17 cellular contexts compared by ENCODE assay signal in genomic region chr1:217881131-217881543, GRCh38.
"Had no signal": no experiment of that assay in that cellular context is flagged by ENCODE, and none has a peak within 500 bp of the region (broad histone marks: within the 10 kb centered on the region; RNA-seq: fewer than 3 reads in every experiment).

No MANE protein-coding gene starts in this region.

- H3K27ac ChIP-seq: heart left ventricle, left ventricle myocardium inferior, prostate gland, thoracic aorta had no signal

- H3K4me3 ChIP-seq: heart left ventricle, left ventricle myocardium inferior, prostate gland, thoracic aorta had no signal

- H3K9me3 ChIP-seq: heart left ventricle, left ventricle myocardium inferior, prostate gland, thoracic aorta had no signal

- ATAC-seq: activated naive CD8-positive, alpha-beta T cell treated with anti-CD3 and anti-CD28 coated beads, Interleukin-2, amount 50 U/mL, for 24 hours; heart left ventricle; sciatic nerve; stimulated activated naive CD8-positive, alpha-beta T cell treated with anti-CD3 and anti-CD28 coated beads, Interleukin-15, amount 100 ng/mL, for 72 hours had no signal

- FAIRE-seq: frontal cortex, urothelium cell line had no signal

- DNase-seq: activated B cell treated with CpG ODN at 0.5 μM for 24 hours; activated CD4-positive, alpha-beta T cell treated with anti-CD3 and anti-CD28 coated beads, Interleukin-2, amount 10 ng/mL, durations not matched to agents 24 days and 14 days; activated naive CD4-positive, alpha-beta T cell treated with Interleukin-2 at 50 U/mL for 16 hours; activated naive CD8-positive, alpha-beta T cell treated with anti-CD3 and anti-CD28 coated beads, Interleukin-2, amount 50 U/mL, for 24 hours; cortex of kidney; endodermal cell; heart left ventricle; left ventricle myocardium inferior; nephron progenitor cell; stimulated activated CD4-positive, alpha-beta T cell treated with anti-CD3 and anti-CD28 coated beads, Interleukin-4, amount 100 ng/mL, for 1 hour; stimulated activated CD8-positive, alpha-beta memory T cell treated with anti-CD3 and anti-CD28 coated beads, Interleukin-4, amount 100 ng/mL, for 48 hours; stimulated activated naive CD8-positive, alpha-beta T cell treated with anti-CD3 and anti-CD28 coated beads, Interleukin-15, amount 100 ng/mL, for 72 hours had no signal

- H3K36me3 ChIP-seq: heart left ventricle, left ventricle myocardium inferior, prostate gland, thoracic aorta had no signal

- H3K4me1 ChIP-seq: heart left ventricle, left ventricle myocardium inferior, prostate gland had no signal

- H3K27me3 ChIP-seq: heart left ventricle had no signal
